Comparison of ENCODE assay signal across 21 cellular contexts in genomic region chr15:58235961-58236360, GRCh38.
DNase-seq lines count a peak whose midpoint lies in the region; ATAC-seq, FAIRE-seq and TF ChIP-seq lines count a peak whose summit lies in the region.
"Had no signal": no experiment of that assay in that cellular context is flagged by ENCODE, and none has a peak within 500 bp of the region (broad histone marks: within the 10 kb centered on the region; RNA-seq: fewer than 3 reads in every experiment).

No MANE protein-coding gene starts in this region.

- no peak overlapping the region for H2BK5ac ChIP-seq in IMR-90 (ENCODE audit: low read depth, low read length, poor library complexity, severe bottlenecking)

- no peaks in the 10 kb centered on the region for H3K79me1 ChIP-seq in IMR-90 (ENCODE audit: low read depth in 1 of 2, low read length in 2 of 2)

- no peak overlapping the region for H3K56ac ChIP-seq in IMR-90 (ENCODE audit: extremely low read depth, insufficient read depth, low read length)

- H4K20me1 ChIP-seq in GM23248 (ENCODE audit: insufficient read depth), result no peaks in the 10 kb centered on the region
- H4K20me1 ChIP-seq in IMR-90 (ENCODE audit: insufficient read depth, low read length), result no peaks in the 10 kb centered on the region

- no peaks in the 10 kb centered on the region for H3K9me3 Mint-ChIP-seq in activated naive CD8-positive, alpha-beta T cell treated with anti-CD3 and anti-CD28 coated beads, Interleukin-2, amount 50 U/mL, for 24 hours
- H3K9me3 Mint-ChIP-seq: CD4-positive, alpha-beta T cell had no signal

- WGBS in GM23248 (ENCODE audit: low coverage in 1 of 2, low lambda C conversion rate in 2 of 2, missing lambda C conversion rate in 2 of 2), 2 experiments, result 79 to 80% methylated on average over 3 of the region's 3 CpGs
- WGBS in IMR-90 (ENCODE audit: extremely low coverage in 2 of 2, insufficient read length in 1 of 2), 2 experiments, result no CpG with 5 or more reads among the region's 3 CpGs

- H2BK15ac ChIP-seq in IMR-90 (ENCODE audit: low read depth, low read length), result 0 out of 3 replicates have a peak overlapping the region, but pooled peaks have one; percentile 4

- no peaks in the 10 kb centered on the region for H3K79me2 ChIP-seq in GM23248 (ENCODE audit: insufficient read depth)

- H4K91ac ChIP-seq in IMR-90 (ENCODE audit: insufficient read depth, low read depth, low read length), result no peak overlapping the region

- H3K9me1 ChIP-seq in IMR-90 (ENCODE audit: insufficient read depth, low read length), result no peaks in the 10 kb centered on the region

- DNase-seq in GM23248, result peak; percentile 48
- DNase-seq in IMR-90, result peak; percentile 13
- DNase-seq in epithelial cell of esophagus (ENCODE audit: low read depth), result peak; percentile 47
- DNase-seq in iris pigment epithelial cell (ENCODE audit: low read depth), result peak; percentile 16
- no peak for DNase-seq in RCC 7860 (ENCODE audit: low spot score)
- no peak for DNase-seq in COLO829 (ENCODE audit: low spot score)
- no peak for DNase-seq in activated naive CD8-positive, alpha-beta T cell treated with anti-CD3 and anti-CD28 coated beads, Interleukin-2, amount 50 U/mL, for 24 hours
- DNase-seq: AML-193; CD4-positive, alpha-beta T cell; DMS153; DMS79; GDM1 had no signal

- POLR2A ChIA-PET in IMR-90 (lab: Charles Lee; ENCODE audit: unreplicated experiment), result no interaction called here

- H3K14ac ChIP-seq in IMR-90 (replicated peaks; ENCODE audit: low read depth, low read length), result no peak overlapping the region

- no peak overlapping the region for H3K4ac ChIP-seq in IMR-90 (ENCODE audit: low read depth, low read length)

- no peaks in the 10 kb centered on the region for H3K4me1 Mint-ChIP-seq in activated naive CD8-positive, alpha-beta T cell treated with anti-CD3 and anti-CD28 coated beads, Interleukin-2, amount 50 U/mL, for 24 hours

- dilution Hi-C loops in IMR-90 (cut with HindIII; ENCODE audit: low sequenced_read_pairs, unreplicated experiment), result no loop called here

- TF ChIP-seq POLR2A in IMR-90 (IDR thresholded peaks at IDR 0.05; ENCODE audit: low read depth, low read length), result no peak

- no TSS peak for BruUV-seq in IMR-90 (replicated peaks; lab: Mats Ljungman, UMichigan)

- no peak overlapping the region for H2AK5ac ChIP-seq in IMR-90 (ENCODE audit: low read depth, low read length)

- no peak overlapping the region for H3K23ac ChIP-seq in IMR-90 (ENCODE audit: low read depth, low read length)

- H4K5ac ChIP-seq in IMR-90 (ENCODE audit: low read depth, low read length), result no peak overlapping the region

- CTCF ChIA-PET in IMR-90 (lab: Yijun Ruan, JAX), result no interaction called here

- H4K8ac ChIP-seq in IMR-90 (ENCODE audit: low read depth in 2 of 2, low read length in 2 of 2), result no peak overlapping the region

- no peak for TF ChIP-seq RAD21 in IMR-90 (IDR thresholded peaks at IDR 0.05; ENCODE audit: low read length)

- H3K18ac ChIP-seq in IMR-90 (ENCODE audit: low read depth, low read length), result peak overlapping the region; percentile 2; the same call in 1 of the 2 replicates

- no peak overlapping the region for H2BK120ac ChIP-seq in IMR-90 (ENCODE audit: low read depth, low read length)

- H3K27ac Mint-ChIP-seq in activated naive CD8-positive, alpha-beta T cell treated with anti-CD3 and anti-CD28 coated beads, Interleukin-2, amount 50 U/mL, for 24 hours, result no peak overlapping the region
- H3K27ac Mint-ChIP-seq: CD4-positive, alpha-beta T cell had no signal

- H3K9me2 ChIP-seq in GM23248 (ENCODE audit: insufficient read depth), result no peaks in the 10 kb centered on the region

- H3K4me3 Mint-ChIP-seq in activated naive CD8-positive, alpha-beta T cell treated with anti-CD3 and anti-CD28 coated beads, Interleukin-2, amount 50 U/mL, for 24 hours, result no peak overlapping the region
- H3K4me3 Mint-ChIP-seq: CD4-positive, alpha-beta T cell had no signal

- H3K4me1 ChIP-seq in GM23248 (ENCODE audit: insufficient read depth), result peaks cover 18% of the 10 kb centered on the region
- H3K4me1 ChIP-seq in IMR-90 (ENCODE audit: control insufficient read depth, insufficient read depth, low read length), result peaks cover 4% of the 10 kb centered on the region; the same call in 1 of the 2 replicates

- no peak overlapping the region for H2BK20ac ChIP-seq in IMR-90 (ENCODE audit: low read depth, low read length)

- no peak for TF ChIP-seq CTCF in IMR-90 (conservative IDR thresholded peaks at IDR 0.05; ENCODE audit: low read depth, low read length)
- no peak for TF ChIP-seq CTCF in epithelial cell of esophagus (IDR thresholded peaks at IDR 0.05; ENCODE audit: insufficient read depth, low read depth, low read length, missing control alignments)

- H2AFZ ChIP-seq in GM23248, result no peak overlapping the region
- peak overlapping the region; percentile 47 for H2AFZ ChIP-seq in IMR-90 (replicated peaks; ENCODE audit: low read length, poor library complexity)

- ATAC-seq in IMR-90 (ENCODE audit: low read depth) (no peak; the same call in 1 of the 2 replicates), HG02588 (IDR thresholded peaks at IDR 0.05; ENCODE audit: unreplicated experiment) (no peak)
- ATAC-seq in activated naive CD8-positive, alpha-beta T cell treated with anti-CD3 and anti-CD28 coated beads, Interleukin-2, amount 50 U/mL, for 24 hours, result no peak
- ATAC-seq: K562 had no signal

- FAIRE-seq in RCC 7860 (lab: Jason Lieb, UNC), result no peak
- FAIRE-seq: A204.1, GM12892, GM18507, H1, K562 had no signal

- H3K4me3 ChIP-seq in GM23248, result no peak overlapping the region
- no peak overlapping the region for H3K4me3 ChIP-seq in IMR-90 (ENCODE audit: insufficient read depth, low read depth, low read length)
- H3K4me3 ChIP-seq in epithelial cell of esophagus (ENCODE audit: low read length), result no peak overlapping the region
- H3K4me3 ChIP-seq: HAP-1, K562 had no signal

- H3K4me2 ChIP-seq in GM23248 (ENCODE audit: unreplicated experiment), result no peak overlapping the region
- H3K4me2 ChIP-seq in IMR-90 (ENCODE audit: low read depth, low read length), result no peak overlapping the region

- no peaks in the 10 kb centered on the region for H3F3A ChIP-seq in GM23248 (ENCODE audit: insufficient read depth)

- H3K36me3 Mint-ChIP-seq in activated naive CD8-positive, alpha-beta T cell treated with anti-CD3 and anti-CD28 coated beads, Interleukin-2, amount 50 U/mL, for 24 hours (ENCODE audit: low read depth), result no peaks in the 10 kb centered on the region

- in situ Hi-C loops in GM23248 (cut with MboI), result loop anchor here (10.0 to 25.0 kb wide), 2 partner anchors 519 to 1276 kb away; no protein-coding TSS in a partner anchor
- in situ Hi-C loops in IMR-90 (cut with MboI; ENCODE audit: low sequenced_read_pairs), result loop anchor here (25.0 kb wide), 1 partner anchor 526 kb away; the partner anchor contains the start of gene MINDY2

- intact Hi-C loops in IMR-90 (cut with micrococcal nuclease), result no loop called here

- H3K9ac ChIP-seq in GM23248 (no peak overlapping the region), IMR-90 (ENCODE audit: low read depth, low read length) (no peak overlapping the region)

- no peaks in the 10 kb centered on the region for H3K27me3 ChIP-seq in GM23248 (replicated peaks; ENCODE audit: insufficient read depth)
- H3K27me3 ChIP-seq in IMR-90 (ENCODE audit: control insufficient read depth, insufficient read depth, low read length), result no peaks in the 10 kb centered on the region

- H3K9me3 ChIP-seq in GM23248 (ENCODE audit: low read depth) (no peaks in the 10 kb centered on the region), IMR-90 (ENCODE audit: control insufficient read depth, insufficient read depth, low read length) (no peaks in the 10 kb centered on the region)
- H3K9me3 ChIP-seq: HAP-1 had no signal

- no peak overlapping the region for H2AK9ac ChIP-seq in IMR-90 (replicated peaks; ENCODE audit: low read depth, low read length, poor library complexity)

- no peaks in the 10 kb centered on the region for H3K36me3 ChIP-seq in GM23248 (ENCODE audit: low read depth)
- no peaks in the 10 kb centered on the region for H3K36me3 ChIP-seq in IMR-90 (ENCODE audit: control insufficient read depth, insufficient read depth, low read length)
- H3K36me3 ChIP-seq: HAP-1 had no signal

- H3K27me3 Mint-ChIP-seq in activated naive CD8-positive, alpha-beta T cell treated with anti-CD3 and anti-CD28 coated beads, Interleukin-2, amount 50 U/mL, for 24 hours, result no peaks in the 10 kb centered on the region
- H3K27me3 Mint-ChIP-seq: CD4-positive, alpha-beta T cell had no signal

- H3K27ac ChIP-seq in GM23248, result no peak overlapping the region
- no peak overlapping the region for H3K27ac ChIP-seq in IMR-90 (ENCODE audit: insufficient read depth, low read length)
- H3K27ac ChIP-seq: C4-2B, HL-60 had no signal

TF ChIP-seq in IMR-90, 13 proteins besides CTCF, POLR2A, EP300 and RAD21:
- TF ChIP-seq CEBPB (IDR thresholded peaks at IDR 0.05; ENCODE audit: low read depth, low read length), result peak; percentile 70
- no peak for TF ChIP-seq MAFK (IDR thresholded peaks at IDR 0.05; ENCODE audit: low read depth, low read length)

Comparison
In these comparisons a context has a peak if more than half of its experiments do, and no peak if none do; other contexts are left out.
1. DNase-seq: peak in GM23248 (single experiment), IMR-90 (single experiment), epithelial cell of esophagus (single experiment) and iris pigment epithelial cell (single experiment); none in RCC 7860 (single experiment), COLO829 (single experiment) and activated naive CD8-positive, alpha-beta T cell treated with anti-CD3 and anti-CD28 coated beads, Interleukin-2, amount 50 U/mL, for 24 hours (single experiment).